1 cellular context compared by ENCODE assay signal in genomic region chr13:78603240-78603947, GRCh38.
TF ChIP-seq lines count a peak whose summit lies in the region.

Gene POU4F1 (minus strand): TSS chr13:78603552. CDS start chr13:78603326, 226 bp downstream.

TF ChIP-seq in HepG2, 621 proteins besides CTCF, POLR2A, EP300 and RAD21 (continued from another document and continues in another):
- TF ChIP-seq AHDC1 (CRISPR knock-in tag; IDR thresholded peaks at IDR 0.05; ENCODE audit: borderline replicate concordance): no peak
- no peak for TF ChIP-seq ZNF652 (CRISPR knock-in tag; IDR thresholded peaks at IDR 0.05; ENCODE audit: borderline replicate concordance, low read depth)
- TF ChIP-seq HCFC1 (IDR thresholded peaks at IDR 0.05; ENCODE audit: low read depth, low read length): no peak
- no peak for TF ChIP-seq MTF1 (CRISPR knock-in tag; IDR thresholded peaks at IDR 0.05)
- TF ChIP-seq ZNF784 (CRISPR knock-in tag; IDR thresholded peaks at IDR 0.05; ENCODE audit: borderline replicate concordance): no peak
- TF ChIP-seq SOX13 (IDR thresholded peaks at IDR 0.05): no peak
- peak in 1 of 2 experiments; percentile 25; a peak in 1 of 4 replicates for TF ChIP-seq SOX13 (CRISPR knock-in tag; conservative IDR thresholded peaks at IDR 0.05 in 1 of 2, IDR thresholded peaks at IDR 0.05 in 1 of 2)
- TF ChIP-seq ZGPAT (CRISPR knock-in tag; IDR thresholded peaks at IDR 0.05): peak; percentile 53; the same call in 1 of the 2 replicates
- TF ChIP-seq ZNF530 (CRISPR knock-in tag; IDR thresholded peaks at IDR 0.05; ENCODE audit: low read depth): 0 out of 2 replicates have a peak, but pooled peaks have one; percentile 41
- TF ChIP-seq ZNF570 (CRISPR knock-in tag; IDR thresholded peaks at IDR 0.05; ENCODE audit: borderline replicate concordance): no peak
- TF ChIP-seq ZNF296 (CRISPR knock-in tag; conservative IDR thresholded peaks at IDR 0.05): no peak
- no peak for TF ChIP-seq ZBTB40 (IDR thresholded peaks at IDR 0.05)
- TF ChIP-seq ZBTB40 (CRISPR knock-in tag; IDR thresholded peaks at IDR 0.05): peak; percentile 82
- 0 out of 2 replicates have a peak, but pooled peaks have one; percentile 21 for TF ChIP-seq CAMTA2 (CRISPR knock-in tag; IDR thresholded peaks at IDR 0.05; ENCODE audit: borderline replicate concordance)
- TF ChIP-seq ZNF562 (CRISPR knock-in tag; IDR thresholded peaks at IDR 0.05; ENCODE audit: borderline replicate concordance): no peak
- TF ChIP-seq ZXDC (CRISPR knock-in tag; IDR thresholded peaks at IDR 0.05): no peak
- TF ChIP-seq PREB (CRISPR knock-in tag; IDR thresholded peaks at IDR 0.05): no peak
- TF ChIP-seq CCAR2 (optimal IDR thresholded peaks at IDR 0.05; ENCODE audit: low read depth, low read length): no peak
- 0 out of 2 replicates have a peak, but pooled peaks have one; percentile 52 for TF ChIP-seq ZNF280B (CRISPR knock-in tag; IDR thresholded peaks at IDR 0.05; ENCODE audit: borderline replicate concordance)
- TF ChIP-seq DDIT3 (CRISPR knock-in tag; IDR thresholded peaks at IDR 0.05): no peak
- TF ChIP-seq HBP1 (CRISPR knock-in tag; IDR thresholded peaks at IDR 0.05; ENCODE audit: low read depth): no peak
- 0 out of 2 replicates have a peak, but pooled peaks have one; percentile 42 for TF ChIP-seq SIN3A (IDR thresholded peaks at IDR 0.05; ENCODE audit: borderline replicate concordance, low read depth, low read length)
- 0 out of 2 replicates have a peak, but pooled peaks have one; percentile 55 for TF ChIP-seq CCDC6 (CRISPR knock-in tag; IDR thresholded peaks at IDR 0.05)
